Comparison of ENCODE assay signal across 12 cellular contexts in the genomic region with DNA sequence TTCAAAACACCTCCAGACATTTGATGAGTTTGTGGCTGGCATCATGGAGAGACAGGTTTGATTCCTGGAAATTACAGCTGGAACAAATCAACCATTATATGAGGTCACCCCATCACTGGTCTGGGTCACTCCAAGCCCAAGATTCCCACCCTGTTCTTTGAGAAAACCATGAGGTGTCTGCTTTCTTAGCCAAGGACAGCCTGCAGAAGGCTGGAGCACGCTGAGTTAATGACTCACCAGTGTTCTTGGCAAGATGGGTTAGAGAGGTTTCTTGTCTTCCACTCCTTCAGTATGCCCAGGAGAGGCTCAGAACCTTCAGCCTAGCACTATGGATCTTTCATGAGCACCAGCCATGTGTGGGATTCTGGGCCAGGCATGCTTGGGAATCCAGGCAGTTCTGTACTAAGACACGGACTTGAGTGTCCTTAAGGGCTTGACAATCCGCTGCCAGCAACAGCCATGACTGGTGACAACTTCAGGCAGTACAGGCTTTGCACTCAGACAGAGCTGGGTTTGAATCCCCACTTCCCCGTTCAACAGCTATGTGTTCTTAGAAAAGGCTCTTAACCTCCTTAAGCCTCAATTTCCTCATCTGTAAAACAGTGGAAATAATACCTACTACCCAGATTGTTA. TPM values are rescaled to one million over a fixed set of nuclear protein-coding genes. Genes with fewer than 3 reads are reported as not detected.
DNase-seq lines count a peak whose midpoint lies in the region; ATAC-seq and TF ChIP-seq lines count a peak whose summit lies in the region.
"Had no signal": no experiment of that assay in that cellular context is flagged by ENCODE, and none has a peak within 500 bp of the region (broad histone marks: within the 10 kb centered on the region; RNA-seq: fewer than 3 reads in every experiment).

No MANE protein-coding gene starts in this region.

- no peaks in the 10 kb centered on the region for H3K9me3 Mint-ChIP-seq in osteocyte (ENCODE audit: unreplicated experiment)

- H3K36me3 Mint-ChIP-seq in osteocyte (ENCODE audit: unreplicated experiment), result peaks cover 6% of the 10 kb centered on the region

- H3K4me3 ChIP-seq in adipocyte (ENCODE audit: low read length) (no peak overlapping the region), skeletal muscle cell (ENCODE audit: low read depth, low read length) (no peak overlapping the region)

- ATAC-seq in foreskin keratinocyte (peak; percentile 67), HG03460 (IDR thresholded peaks at IDR 0.05; ENCODE audit: unreplicated experiment) (no peak)
- ATAC-seq: left colon had no signal

- H3K27ac ChIP-seq in foreskin keratinocyte, result peak overlapping the region; percentile 98

- H3K4me1 ChIP-seq in adipocyte (ENCODE audit: control insufficient read depth, insufficient read depth, low read length) (peaks cover 32% of the 10 kb centered on the region), foreskin keratinocyte (peaks cover 29% of the 10 kb centered on the region)

- no peak overlapping the region for H3K27ac Mint-ChIP-seq in osteocyte (ENCODE audit: unreplicated experiment)

- DNase-seq in HCEC 1CT (peak; percentile 86), adipocyte (ENCODE audit: low read depth) (peak; percentile 71), foreskin keratinocyte (peak; percentile 79 to 89), skeletal muscle cell (ENCODE audit: low read depth) (peak; percentile 95), NCI-H2227 treated with DMSO at 0.1 percent for 48 hours (lab: John Stamatoyannopoulos, UW) (no peak), osteocyte (ENCODE audit: extremely low spot score, unreplicated experiment) (no peak)
- no peak for DNase-seq in activated effector memory CD4-positive, alpha-beta T cell treated with Interleukin-2 at 50 U/mL for 16 hours
- DNase-seq: left colon, NCI-H748 treated with DMSO at 0.1 percent for 48 hours, T-helper 9 cell had no signal

- no peaks in the 10 kb centered on the region for H3K27me3 ChIP-seq in adipocyte (replicated peaks; ENCODE audit: control insufficient read depth, insufficient read depth, low read length)
- no peaks in the 10 kb centered on the region for H3K27me3 ChIP-seq in foreskin keratinocyte

- H3K27me3 Mint-ChIP-seq in osteocyte (ENCODE audit: unreplicated experiment), result no peaks in the 10 kb centered on the region

- H3K4me1 Mint-ChIP-seq in osteocyte (ENCODE audit: unreplicated experiment), result peaks cover 34% of the 10 kb centered on the region

- TF ChIP-seq CTCF in foreskin keratinocyte (conservative IDR thresholded peaks at IDR 0.05) (no peak), osteocyte (IDR thresholded peaks at IDR 0.05) (no peak)

- H3K36me3 ChIP-seq in adipocyte (ENCODE audit: control insufficient read depth, insufficient read depth, low read length, severe bottlenecking), result no peaks in the 10 kb centered on the region

- H3K4me3 Mint-ChIP-seq in osteocyte (ENCODE audit: unreplicated experiment), result no peak overlapping the region

- H3K9ac ChIP-seq in adipocyte (ENCODE audit: low read length), result no peak overlapping the region

- H3K9me3 ChIP-seq in adipocyte (ENCODE audit: control insufficient read depth, low read length), result no peaks in the 10 kb centered on the region

RNA-seq across cellular contexts. Expression of gene GRHL3, which starts 43.9 kb away (rescaled TPM):
- 2.2 and 2.5 TPM in 2 replicates for total RNA-seq in foreskin keratinocyte
- 1.2 and 1.5 TPM in 2 replicates for polyA plus RNA-seq in foreskin keratinocyte
- not detected in 2 replicates for total RNA-seq in osteocyte
- total RNA-seq: dermis microvascular lymphatic vessel endothelial cell had no signal

RNA-seq across cellular contexts. Expression of gene STPG1, which starts 50.5 kb away (rescaled TPM):
- total RNA-seq in foreskin keratinocyte (13.2 and 16.4 TPM in 2 replicates), osteocyte (5.3 and 5.4 TPM in 2 replicates)
- 12.5 and 14.0 TPM in 2 replicates for polyA plus RNA-seq in foreskin keratinocyte

RNA-seq across cellular contexts. Expression of gene NIPAL3, which starts 52.5 kb away (rescaled TPM):
- total RNA-seq in foreskin keratinocyte, result 42.6 and 46.6 TPM in 2 replicates
- 18.7 and 20.3 TPM in 2 replicates for polyA plus RNA-seq in foreskin keratinocyte
- 25.8 and 28.4 TPM in 2 replicates for total RNA-seq in osteocyte

Comparison
In these comparisons a context has a peak if more than half of its experiments do, and no peak if none do; other contexts are left out.
1. DNase-seq: peak in HCEC 1CT (single experiment), adipocyte (single experiment), foreskin keratinocyte (2 of 2) and skeletal muscle cell (single experiment); none in activated effector memory CD4-positive, alpha-beta T cell treated with Interleukin-2 at 50 U/mL for 16 hours (single experiment), NCI-H2227 treated with DMSO at 0.1 percent for 48 hours (single experiment) and osteocyte (single experiment).